8 cellular contexts compared by ENCODE assay signal in the genomic region with DNA sequence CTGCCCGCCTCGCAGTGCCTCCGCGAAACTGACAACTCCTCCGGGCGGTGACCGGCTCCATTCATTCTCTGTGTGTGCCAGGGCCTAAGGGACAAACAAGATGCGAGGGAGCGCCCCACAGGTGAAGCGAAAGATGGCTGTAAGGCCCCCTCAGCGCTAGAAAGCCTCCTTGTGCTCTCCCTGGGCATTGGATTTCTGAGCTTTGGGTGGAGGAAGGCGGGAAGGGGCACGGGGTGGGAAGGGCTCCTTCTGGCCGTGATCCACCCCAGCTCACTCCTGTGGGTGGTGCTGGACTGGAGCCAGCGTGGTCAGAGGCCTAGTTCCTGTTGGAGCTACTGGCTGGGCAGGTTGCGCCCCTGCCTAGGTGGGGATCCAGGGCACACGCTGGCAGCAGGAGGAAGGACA. TPM values are rescaled to one million over a fixed set of nuclear protein-coding genes. Genes with fewer than 3 reads are reported as not detected.
A peak's percentile ranks its signal among the peaks of the same experiment; 100 is the strongest.
DNase-seq lines count a peak whose midpoint lies in the region; ATAC-seq lines count a peak whose summit lies in the region.

No MANE protein-coding gene starts in this region.

- H3K36me3 Mint-ChIP-seq in activated T-cell treated with anti-CD3 and anti-CD28 coated beads, Interleukin-2, amount 50 U/mL, for 4 hours (ENCODE audit: insufficient read depth): peaks cover 3% of the 10 kb centered on the region
- H3K36me3 Mint-ChIP-seq in activated CD4-positive, alpha-beta memory T cell treated with anti-CD3 and anti-CD28 coated beads for 36 hours: peaks cover 2% of the 10 kb centered on the region
- H3K36me3 Mint-ChIP-seq in stimulated activated naive CD8-positive, alpha-beta T cell treated with anti-CD3 and anti-CD28 coated beads, Interleukin-15, Interleukin-2, amounts not matched to agents 100 ng/mL and 50 ng/mL, for 24 hours (ENCODE audit: low read depth): peaks cover 5% of the 10 kb centered on the region

- H3K9me3 ChIP-seq in iPS-18c (ENCODE audit: control insufficient read depth, insufficient read depth, low read length): no peaks in the 10 kb centered on the region

- CTCF ChIA-PET in activated CD4-positive, alpha-beta memory T cell treated with anti-CD3 and anti-CD28 coated beads for 36 hours (lab: Charles Lee): interaction anchor here (2.0 to 3.5 kb wide), 3 partner anchors 12 to 40 kb away, joined by 8 to 17 read pairs (median 12); a partner anchor contains a TSS

- peaks cover 33% of the 10 kb centered on the region for H3K4me1 Mint-ChIP-seq in activated T-cell treated with anti-CD3 and anti-CD28 coated beads, Interleukin-2, amount 50 U/mL, for 4 hours (ENCODE audit: low read depth)
- peaks cover 35% of the 10 kb centered on the region for H3K4me1 Mint-ChIP-seq in activated CD4-positive, alpha-beta memory T cell treated with anti-CD3 and anti-CD28 coated beads for 36 hours (ENCODE audit: low read depth)
- peaks cover 34% of the 10 kb centered on the region for H3K4me1 Mint-ChIP-seq in stimulated activated naive CD8-positive, alpha-beta T cell treated with anti-CD3 and anti-CD28 coated beads, Interleukin-15, Interleukin-2, amounts not matched to agents 100 ng/mL and 50 ng/mL, for 24 hours (ENCODE audit: low read depth)

- intact Hi-C loops in activated CD4-positive, alpha-beta memory T cell treated with anti-CD3 and anti-CD28 coated beads for 36 hours (cut with micrococcal nuclease): loop anchor here (5.0 to 10.0 kb wide), 2 partner anchors 189 to 296 kb away; a partner anchor contains a TSS

- H3K27me3 Mint-ChIP-seq in activated T-cell treated with anti-CD3 and anti-CD28 coated beads, Interleukin-2, amount 50 U/mL, for 4 hours (ENCODE audit: low read depth): peaks cover under 1% of the 10 kb centered on the region
- peaks cover under 1% of the 10 kb centered on the region for H3K27me3 Mint-ChIP-seq in activated CD4-positive, alpha-beta memory T cell treated with anti-CD3 and anti-CD28 coated beads for 36 hours
- peaks cover 2% of the 10 kb centered on the region for H3K27me3 Mint-ChIP-seq in stimulated activated naive CD8-positive, alpha-beta T cell treated with anti-CD3 and anti-CD28 coated beads, Interleukin-15, Interleukin-2, amounts not matched to agents 100 ng/mL and 50 ng/mL, for 24 hours

- DNase-seq in activated T-cell treated with anti-CD3 and anti-CD28 coated beads, Interleukin-2, amount 50 U/mL, for 4 hours: no peak
- DNase-seq in activated T-cell treated with anti-CD3 and anti-CD28 coated beads, Interleukin-2, amount 50 U/mL, for 1 hour: no peak
- DNase-seq in activated CD4-positive, alpha-beta memory T cell treated with anti-CD3 and anti-CD28 coated beads for 36 hours: peak; percentile 21
- DNase-seq in islet precursor cell: no peak

- H3K27ac Mint-ChIP-seq in activated CD4-positive, alpha-beta memory T cell treated with anti-CD3 and anti-CD28 coated beads for 36 hours: no peak overlapping the region
- H3K27ac Mint-ChIP-seq in stimulated activated naive CD8-positive, alpha-beta T cell treated with anti-CD3 and anti-CD28 coated beads, Interleukin-15, Interleukin-2, amounts not matched to agents 100 ng/mL and 50 ng/mL, for 24 hours: peak overlapping the region; percentile 41

- H3K4me3 Mint-ChIP-seq in activated T-cell treated with anti-CD3 and anti-CD28 coated beads, Interleukin-2, amount 50 U/mL, for 4 hours: peak overlapping the region; percentile 84
- peak overlapping the region; percentile 74 for H3K4me3 Mint-ChIP-seq in activated CD4-positive, alpha-beta memory T cell treated with anti-CD3 and anti-CD28 coated beads for 36 hours
- H3K4me3 Mint-ChIP-seq in stimulated activated naive CD8-positive, alpha-beta T cell treated with anti-CD3 and anti-CD28 coated beads, Interleukin-15, Interleukin-2, amounts not matched to agents 100 ng/mL and 50 ng/mL, for 24 hours: peak overlapping the region; percentile 84

- no peaks in the 10 kb centered on the region for H3K9me3 Mint-ChIP-seq in activated T-cell treated with anti-CD3 and anti-CD28 coated beads, Interleukin-2, amount 50 U/mL, for 4 hours
- H3K9me3 Mint-ChIP-seq in activated CD4-positive, alpha-beta memory T cell treated with anti-CD3 and anti-CD28 coated beads for 36 hours: no peaks in the 10 kb centered on the region
- H3K9me3 Mint-ChIP-seq in stimulated activated naive CD8-positive, alpha-beta T cell treated with anti-CD3 and anti-CD28 coated beads, Interleukin-15, Interleukin-2, amounts not matched to agents 100 ng/mL and 50 ng/mL, for 24 hours: no peaks in the 10 kb centered on the region

- peak overlapping the region; percentile 69 for H3K4me3 ChIP-seq in iPS-18c (ENCODE audit: insufficient read depth, low read depth, low read length)

- ATAC-seq in activated T-cell treated with anti-CD3 and anti-CD28 coated beads, Interleukin-2, amount 50 U/mL, for 4 hours: peak; percentile 3 to 4
- ATAC-seq in GM21526 (IDR thresholded peaks at IDR 0.05; ENCODE audit: low FRiP score, unreplicated experiment) (no peak), GM18502 (IDR thresholded peaks at IDR 0.05; ENCODE audit: poor library complexity, unreplicated experiment) (no peak)

- POLR2A ChIA-PET in activated CD4-positive, alpha-beta memory T cell treated with anti-CD3 and anti-CD28 coated beads for 36 hours (lab: Charles Lee): interaction anchor here (0.7 to 1.7 kb wide), 2 partner anchors 11 to 15 kb away, joined by 3 to 8 read pairs; a partner anchor contains a TSS

RNA-seq across cellular contexts. Expression of a gene that starts 0.9 kb away (rescaled TPM):
- total RNA-seq in activated T-cell treated with anti-CD3 and anti-CD28 coated beads, Interleukin-2, amount 50 U/mL, for 4 hours: 1 to 10 TPM; 1.7 to 3.7 (median 3.5) TPM
- 1 to 10 TPM; 6.3 to 7.9 TPM for total RNA-seq in activated CD4-positive, alpha-beta memory T cell treated with anti-CD3 and anti-CD28 coated beads for 36 hours

RNA-seq across cellular contexts. Expression of a gene that starts 12.1 kb away (rescaled TPM):
- total RNA-seq in activated T-cell treated with anti-CD3 and anti-CD28 coated beads, Interleukin-2, amount 50 U/mL, for 4 hours: 10 to 100 TPM; 15.3 to 18.5 (median 16.3) TPM
- 10 to 100 TPM; 13.0 to 16.0 TPM for total RNA-seq in activated CD4-positive, alpha-beta memory T cell treated with anti-CD3 and anti-CD28 coated beads for 36 hours

Comparison
In these comparisons a context has a peak if more than half of its experiments do, and no peak if none do; other contexts are left out.
1. ATAC-seq: peak in activated T-cell treated with anti-CD3 and anti-CD28 coated beads, Interleukin-2, amount 50 U/mL, for 4 hours (2 of 2); none in GM21526 (single experiment) and GM18502 (single experiment).
2. Peak in every context shown above with its lines, with median percentiles within 50 percentile points of each other: H3K4me3 Mint-ChIP-seq.